1 cellular context compared by ENCODE assay signal in the genomic region with DNA sequence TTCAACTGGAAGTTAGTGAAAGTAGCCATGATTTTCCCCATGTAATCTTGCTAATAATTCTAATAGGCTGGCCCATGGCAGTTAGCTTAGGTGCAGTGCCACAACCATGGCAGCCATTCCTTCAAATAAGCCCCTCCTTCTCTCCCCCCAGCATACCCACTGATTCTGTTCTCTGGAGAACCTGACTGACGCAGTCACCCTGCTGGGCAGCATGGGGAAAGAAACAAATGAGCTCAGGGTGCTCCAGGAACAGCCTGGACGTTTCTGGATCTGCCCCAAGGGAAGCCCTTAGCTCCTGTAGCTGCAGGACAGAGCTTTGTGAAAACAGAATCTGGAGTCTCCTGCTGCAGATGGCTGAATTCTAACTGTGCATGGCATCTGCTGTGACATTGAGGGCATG.
A peak's percentile ranks its signal among the peaks of the same experiment; 100 is the strongest.
TF ChIP-seq lines count a peak whose summit lies in the region.

No MANE protein-coding gene starts in this region.

TF ChIP-seq in IMR-90, 13 proteins besides CTCF, POLR2A, EP300 and RAD21:
- TF ChIP-seq CEBPB (IDR thresholded peaks at IDR 0.05; ENCODE audit: low read depth, low read length), result peak; percentile 37; the same call in 1 of the 2 replicates
- no peak for TF ChIP-seq MXI1 (IDR thresholded peaks at IDR 0.05; ENCODE audit: borderline replicate concordance, low read depth, low read length)
- no peak for TF ChIP-seq FOS (IDR thresholded peaks at IDR 0.05; ENCODE audit: low read depth, low read length)
